10 cellular contexts compared by ENCODE assay signal in genomic region chr14:66401447-66402095, GRCh38.
DNase-seq lines count a peak whose midpoint lies in the region; ATAC-seq and TF ChIP-seq lines count a peak whose summit lies in the region.
"Had no signal": no experiment of that assay in that cellular context is flagged by ENCODE, and none has a peak within 500 bp of the region (broad histone marks: within the 10 kb centered on the region; RNA-seq: fewer than 3 reads in every experiment).

No MANE protein-coding gene starts in this region.

- H3K4me1 ChIP-seq in OCI-LY3 (ENCODE audit: low read length) (peaks cover 21% of the 10 kb centered on the region), testis (no peaks in the 10 kb centered on the region)

- H3K27ac ChIP-seq in OCI-LY3 (ENCODE audit: low read length): no peak overlapping the region
- no peak overlapping the region for H3K27ac ChIP-seq in testis

- no peak overlapping the region for H3K4me2 ChIP-seq in OCI-LY3 (ENCODE audit: low read length)

- no peak for TF ChIP-seq POLR2A in testis (IDR thresholded peaks at IDR 0.05)

- H2AFZ ChIP-seq in OCI-LY3 (ENCODE audit: low read depth, low read length): no peak overlapping the region

- ATAC-seq in GM21447 (IDR thresholded peaks at IDR 0.05; ENCODE audit: unreplicated experiment): no peak

- 0 out of 2 replicates have a peak, but pooled peaks cover 3% of the 10 kb centered on the region for H3K27me3 ChIP-seq in OCI-LY3 (ENCODE audit: low read depth, low read length)
- H3K27me3 ChIP-seq in testis: no peaks in the 10 kb centered on the region

- no peaks in the 10 kb centered on the region for H3K79me2 ChIP-seq in OCI-LY3 (ENCODE audit: low read length)

- intact Hi-C loops in testis (cut with DNase I; ENCODE audit: low total_unique reads): no loop called here

- H3K9me3 ChIP-seq in OCI-LY3 (ENCODE audit: insufficient read depth, low read length) (no peaks in the 10 kb centered on the region), testis (no peaks in the 10 kb centered on the region)

- peak; percentile 4 for DNase-seq in NCI-H510A treated with DMSO at 0.1 percent for 48 hours (lab: John Stamatoyannopoulos, UW)
- no peak for DNase-seq in NCI-H510A (lab: John Stamatoyannopoulos, UW)
- peak; percentile 16 for DNase-seq in fibroblast of mammary gland (ENCODE audit: low read depth)
- DNase-seq in testis: no peak
- DNase-seq in NCI-H2196 (lab: John Stamatoyannopoulos, UW; ENCODE audit: unreplicated experiment): no peak
- no peak for DNase-seq in NCI-H2196 treated with DMSO at 0.1 percent for 48 hours (lab: John Stamatoyannopoulos, UW; ENCODE audit: unreplicated experiment)
- DNase-seq: activated T-cell treated with anti-CD3 and anti-CD28 coated beads, Interleukin-2, amount 50 U/mL, for 24 hours; NCI-H2029 treated with DMSO at 0.1 percent for 48 hours had no signal

- H3K9ac ChIP-seq in OCI-LY3 (ENCODE audit: low read length): no peak overlapping the region

- TF ChIP-seq CTCF in OCI-LY3 (IDR thresholded peaks at IDR 0.05; ENCODE audit: low read depth, low read length) (peak; percentile 66), fibroblast of mammary gland (conservative IDR thresholded peaks at IDR 0.05; ENCODE audit: control insufficient read depth, insufficient read depth, low read depth, low read length) (peak; percentile 50), testis (IDR thresholded peaks at IDR 0.05) (peak; percentile 23 to 55 (median 27))

- no peak overlapping the region for H3K4me3 ChIP-seq in OCI-LY3 (ENCODE audit: low read length)
- no peak overlapping the region for H3K4me3 ChIP-seq in fibroblast of mammary gland (ENCODE audit: control insufficient read depth, low read depth, low read length)
- no peak overlapping the region for H3K4me3 ChIP-seq in testis

- 31 to 52% methylated on average over 1 of the region's 1 CpG for WGBS in testis, 2 donors

- H4K20me1 ChIP-seq in OCI-LY3 (ENCODE audit: insufficient read depth, low read length): no peaks in the 10 kb centered on the region

- H3K36me3 ChIP-seq in OCI-LY3 (replicated peaks; ENCODE audit: low read depth, low read length) (no peaks in the 10 kb centered on the region), testis (ENCODE audit: low read depth, missing control alignments) (no peaks in the 10 kb centered on the region)

Comparison
In these comparisons a context has a peak if more than half of its experiments do, and no peak if none do; other contexts are left out.
1. DNase-seq: peak in NCI-H510A treated with DMSO at 0.1 percent for 48 hours (single experiment) and fibroblast of mammary gland (single experiment); none in NCI-H510A (single experiment), testis (single experiment), NCI-H2196 (single experiment) and NCI-H2196 treated with DMSO at 0.1 percent for 48 hours (single experiment).
2. Peak in every context shown above with its lines, with median percentiles within 50 percentile points of each other: CTCF ChIP-seq.